In genomic region chr12:77796775-77797174, GRCh38 we compare ENCODE assay signal across 1 cellular context.
TF ChIP-seq lines count a peak whose summit lies in the region.

No MANE protein-coding gene starts in this region.

TF ChIP-seq in IMR-90, 13 proteins besides CTCF, POLR2A, EP300 and RAD21 (continued from another document):
- TF ChIP-seq MXI1 (IDR thresholded peaks at IDR 0.05; ENCODE audit: borderline replicate concordance, low read depth, low read length) (no peak), CHD1 (IDR thresholded peaks at IDR 0.05; ENCODE audit: low read depth, low read length) (no peak)
TF ChIP-seq in IMR-90: peak in this region for 0.
